ENCODE assay signal across 12 cellular contexts in the genomic region with DNA sequence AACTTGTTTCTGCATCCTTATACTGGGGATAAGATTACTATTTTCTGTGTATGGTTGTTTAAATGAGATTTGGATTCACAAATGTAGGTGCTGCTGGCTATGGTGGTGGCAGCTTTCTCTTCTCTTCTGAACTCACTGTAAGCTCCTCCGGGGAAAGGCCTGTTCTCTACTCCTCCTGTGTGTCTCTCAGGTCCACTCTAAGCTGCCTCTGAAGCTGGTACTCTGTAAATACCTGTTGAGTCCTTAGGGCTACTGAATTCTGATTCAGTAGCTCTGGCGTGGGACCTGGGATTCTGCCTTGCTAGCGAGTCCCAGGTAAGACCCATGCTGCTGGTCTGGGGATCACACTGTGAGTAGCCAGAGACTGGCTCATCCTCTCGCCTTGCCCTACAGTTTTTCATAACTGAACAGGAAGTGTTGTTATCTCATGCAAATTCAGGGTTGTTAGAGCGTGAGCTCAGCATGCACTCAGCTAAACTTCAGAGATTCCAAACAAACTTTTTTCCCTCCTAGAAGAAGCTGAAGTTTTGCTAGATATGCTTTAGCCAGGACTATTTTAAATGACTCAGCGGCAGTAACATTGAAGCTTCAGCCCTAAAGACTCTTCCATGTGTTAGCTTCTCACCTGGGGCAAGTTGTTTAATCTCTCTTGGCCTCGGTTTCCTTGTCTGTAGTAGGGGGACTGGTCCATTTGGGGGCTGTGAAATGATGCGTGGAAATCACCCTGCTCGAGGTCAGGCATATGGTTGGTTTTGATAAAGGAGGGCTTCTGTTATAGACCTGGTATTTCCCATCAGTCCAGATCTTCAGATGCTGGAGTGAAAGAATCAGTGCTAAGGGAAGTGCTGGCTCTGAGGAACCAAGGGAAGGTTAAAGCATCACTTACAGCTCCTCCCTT.
DNase-seq lines count a peak whose midpoint lies in the region; ATAC-seq and TF ChIP-seq lines count a peak whose summit lies in the region.
"Had no signal": no experiment of that assay in that cellular context is flagged by ENCODE, and none has a peak within 500 bp of the region (broad histone marks: within the 10 kb centered on the region; RNA-seq: fewer than 3 reads in every experiment).

No MANE protein-coding gene starts in this region.

- H3K4me2 ChIP-seq in DOHH2 (ENCODE audit: low read length) = peak overlapping the region; percentile 78
- H3K4me2 ChIP-seq: A549 had no signal

- peak overlapping the region; percentile 63 for H3K27ac ChIP-seq in DOHH2 (ENCODE audit: low read depth, low read length)
- H3K27ac ChIP-seq: A549 had no signal

- peak overlapping the region; percentile 61 for H3K4me3 ChIP-seq in DOHH2 (ENCODE audit: low read length)
- no peak overlapping the region for H3K4me3 ChIP-seq in fibroblast of villous mesenchyme (ENCODE audit: low read depth, low read length)
- H3K4me3 ChIP-seq: A549, adrenal gland, upper lobe of left lung had no signal

- peaks cover 21% of the 10 kb centered on the region for H3K4me1 ChIP-seq in DOHH2 (ENCODE audit: control insufficient read depth, low read length)
- H3K4me1 ChIP-seq: A549, adrenal gland had no signal

- H3K9me2 ChIP-seq in DOHH2 (replicated peaks; ENCODE audit: control insufficient read depth, low read length) = no peaks in the 10 kb centered on the region

- ATAC-seq in GM21515 (IDR thresholded peaks at IDR 0.05; ENCODE audit: unreplicated experiment) = peak; percentile 78
- peak; percentile 83 for ATAC-seq in HG03565 (IDR thresholded peaks at IDR 0.05; ENCODE audit: unreplicated experiment)
- no peak for ATAC-seq in HG03520 (IDR thresholded peaks at IDR 0.05; ENCODE audit: unreplicated experiment)
- ATAC-seq: A549 had no signal

- no peaks in the 10 kb centered on the region for H3K9me3 ChIP-seq in DOHH2 (ENCODE audit: control insufficient read depth, insufficient read depth, low read length)
- H3K9me3 ChIP-seq: A549, adrenal gland, upper lobe of left lung had no signal

- no peaks in the 10 kb centered on the region for H3F3A ChIP-seq in DOHH2 (ENCODE audit: control insufficient read depth, insufficient read depth)

- no peaks in the 10 kb centered on the region for H3K36me3 ChIP-seq in DOHH2 (ENCODE audit: control insufficient read depth, low read length)
- H3K36me3 ChIP-seq: adrenal gland, upper lobe of left lung had no signal

- no peaks in the 10 kb centered on the region for H3K27me3 ChIP-seq in DOHH2 (ENCODE audit: control insufficient read depth, low read length)
- H3K27me3 ChIP-seq: adrenal gland, upper lobe of left lung had no signal

- no peaks in the 10 kb centered on the region for H4K20me1 ChIP-seq in DOHH2 (ENCODE audit: control insufficient read depth, insufficient read depth, low read depth, low read length)

- DNase-seq in fibroblast of villous mesenchyme (ENCODE audit: low read depth) = peak; percentile 3
- DNase-seq in OCI-M1 (lab: John Stamatoyannopoulos, UW) = no peak
- DNase-seq in central memory CD4-positive, alpha-beta T cell = no peak
- no peak for DNase-seq in activated CD4-positive, alpha-beta T cell treated with anti-CD3 and anti-CD28 coated beads, Interleukin-2, amount 50 U/mL, for 48 hours
- DNase-seq: activated CD4-positive, alpha-beta memory T cell treated with anti-CD3 and anti-CD28 coated beads for 36 hours; adrenal gland; upper lobe of left lung had no signal

- no peaks in the 10 kb centered on the region for H3K79me2 ChIP-seq in DOHH2 (ENCODE audit: control insufficient read depth, low read length)

- TF ChIP-seq CTCF in DOHH2 (IDR thresholded peaks at IDR 0.05; ENCODE audit: low read depth, low read length, poor library complexity, severe bottlenecking) (no peak), fibroblast of villous mesenchyme (IDR thresholded peaks at IDR 0.05; ENCODE audit: insufficient read depth, low read depth, low read length) (no peak)
